In genomic region chr2:102258386-102259074, GRCh38 we compare ENCODE assay signal across 10 cellular contexts. TPM values are rescaled to one million over a fixed set of nuclear protein-coding genes. Genes with fewer than 3 reads are reported as not detected.
DNase-seq lines count a peak whose midpoint lies in the region; ATAC-seq, FAIRE-seq and TF ChIP-seq lines count a peak whose summit lies in the region.
"Had no signal": no experiment of that assay in that cellular context is flagged by ENCODE, and none has a peak within 500 bp of the region (broad histone marks: within the 10 kb centered on the region; RNA-seq: fewer than 3 reads in every experiment).

No MANE protein-coding gene starts in this region.

- peak overlapping the region; percentile 99 for H3K27ac Mint-ChIP-seq in activated naive CD4-positive, alpha-beta T cell treated with anti-CD3 and anti-CD28 coated beads, Interleukin-2, amount 50 U/mL, for 24 hours
- H3K27ac Mint-ChIP-seq in H9: no peak overlapping the region

- no peaks in the 10 kb centered on the region for H3K36me3 ChIP-seq in HepG2 (replicated peaks in 1 of 2; ENCODE audit: control insufficient read depth in 1 of 2, insufficient read depth in 2 of 2, low read length in 2 of 2)
- H3K36me3 ChIP-seq in tibial nerve: no peaks in the 10 kb centered on the region
- no peaks in the 10 kb centered on the region for H3K36me3 ChIP-seq in gastroesophageal sphincter

- H3K27ac ChIP-seq in HepG2 (ENCODE audit: extremely low read length, insufficient read depth, low read length) (no peak overlapping the region), tibial nerve (no peak overlapping the region), gastroesophageal sphincter (no peak overlapping the region), H9 (ENCODE audit: insufficient read length, low read depth, low read length) (no peak overlapping the region)

- intact Hi-C loops in HepG2 (cut with micrococcal nuclease; ENCODE audit: unreplicated experiment): no loop called here

- no peak overlapping the region for H3K4me3 ChIP-seq in HepG2 (replicated peaks in 1 of 3; ENCODE audit: insufficient read depth in 1 of 3, low read depth in 2 of 3, low read length in 3 of 3)
- H3K4me3 ChIP-seq in tibial nerve: no peak overlapping the region
- no peak overlapping the region for H3K4me3 ChIP-seq in gastroesophageal sphincter

- no peak overlapping the region for H2BK20ac ChIP-seq in H9 (ENCODE audit: low read depth, low read length, poor library complexity, severe bottlenecking)

- CTCF ChIA-PET in HepG2 (lab: Yijun Ruan, JAX; ENCODE audit: low intra/inter-chr PET ratio, low total read pairs): no interaction called here

- no peaks in the 10 kb centered on the region for H3K4me1 ChIP-seq in HepG2 (ENCODE audit: insufficient read depth, low read length)
- H3K4me1 ChIP-seq in tibial nerve: peaks cover 0 to 3% (median 0%) of the 10 kb centered on the region in 4 donors
- H3K4me1 ChIP-seq in gastroesophageal sphincter: no peaks in the 10 kb centered on the region
- no peaks in the 10 kb centered on the region for H3K4me1 ChIP-seq in H9 (ENCODE audit: insufficient read depth, low read length)

- H3K27me3 ChIP-seq in HepG2 (ENCODE audit: control insufficient read depth in 1 of 2, insufficient read depth in 2 of 2, low read length in 2 of 2): peaks cover 0 to 21% of the 10 kb centered on the region in 2 experiments; a peak in 3 of 5 replicates
- no peaks in the 10 kb centered on the region for H3K27me3 ChIP-seq in tibial nerve
- H3K27me3 ChIP-seq in gastroesophageal sphincter: peaks cover 11% of the 10 kb centered on the region
- H3K27me3 ChIP-seq in H9 (ENCODE audit: insufficient read depth, low read length): no peaks in the 10 kb centered on the region

- H3K9ac ChIP-seq in HepG2 (ENCODE audit: insufficient read depth, low read depth, low read length): no peak overlapping the region
- no peak overlapping the region for H3K9ac ChIP-seq in H9 (ENCODE audit: extremely low read depth, insufficient read length, low read length)

- H3K4me3 Mint-ChIP-seq in activated naive CD4-positive, alpha-beta T cell treated with anti-CD3 and anti-CD28 coated beads, Interleukin-2, amount 50 U/mL, for 24 hours: peak overlapping the region; percentile 82
- H3K4me3 Mint-ChIP-seq in H9: no peak overlapping the region

- H3K27me3 Mint-ChIP-seq in activated naive CD4-positive, alpha-beta T cell treated with anti-CD3 and anti-CD28 coated beads, Interleukin-2, amount 50 U/mL, for 24 hours: no peaks in the 10 kb centered on the region
- H3K27me3 Mint-ChIP-seq in H9 (ENCODE audit: low read depth): peaks cover 6% of the 10 kb centered on the region

- TF ChIP-seq EP300 in HepG2 (IDR thresholded peaks at IDR 0.05; ENCODE audit: low read depth in 2 of 2, low read length in 2 of 2) (no peak), HepG2 (CRISPR knock-in tag; IDR thresholded peaks at IDR 0.05; ENCODE audit: borderline replicate concordance) (no peak), tibial nerve (IDR thresholded peaks at IDR 0.05) (no peak), gastroesophageal sphincter (IDR thresholded peaks at IDR 0.05) (no peak)

- ATAC-seq in HepG2 (no peak), HG03135 (IDR thresholded peaks at IDR 0.05; ENCODE audit: unreplicated experiment) (no peak), gastroesophageal sphincter (no peak)

- BruUV-seq in HepG2 (replicated peaks; lab: Mats Ljungman, UMichigan): no TSS peak

- no peak for FAIRE-seq in HepG2 (lab: Jason Lieb, UNC)
- FAIRE-seq: GM18507 had no signal

- no peaks in the 10 kb centered on the region for H3K79me1 ChIP-seq in H9 (ENCODE audit: insufficient read depth, low read depth, low read length, poor library complexity, severe bottlenecking)

- H2BK15ac ChIP-seq in H9 (ENCODE audit: low read depth, low read length): no peak overlapping the region

- H4K5ac ChIP-seq in H9 (ENCODE audit: insufficient read length, low read depth, low read length): no peak overlapping the region

- H3K4me1 Mint-ChIP-seq in activated naive CD4-positive, alpha-beta T cell treated with anti-CD3 and anti-CD28 coated beads, Interleukin-2, amount 50 U/mL, for 24 hours: peaks cover 39% of the 10 kb centered on the region
- no peaks in the 10 kb centered on the region for H3K4me1 Mint-ChIP-seq in H9

- H3K79me2 ChIP-seq in HepG2 (ENCODE audit: insufficient read depth, low read length) (no peaks in the 10 kb centered on the region), H9 (ENCODE audit: insufficient read depth, low read length) (no peaks in the 10 kb centered on the region)

- H2AFZ ChIP-seq in HepG2 (ENCODE audit: low read length) (peak overlapping the region; percentile 7), H9 (ENCODE audit: low read length) (no peak overlapping the region)

- H3K56ac ChIP-seq in H9 (ENCODE audit: insufficient read length, low read depth, low read length): no peak overlapping the region

- H3K9me3 Mint-ChIP-seq in activated naive CD4-positive, alpha-beta T cell treated with anti-CD3 and anti-CD28 coated beads, Interleukin-2, amount 50 U/mL, for 24 hours: no peaks in the 10 kb centered on the region
- H3K9me3 Mint-ChIP-seq in H9: no peaks in the 10 kb centered on the region

- H3K36me3 Mint-ChIP-seq in activated naive CD4-positive, alpha-beta T cell treated with anti-CD3 and anti-CD28 coated beads, Interleukin-2, amount 50 U/mL, for 24 hours: peaks cover 3% of the 10 kb centered on the region
- H3K36me3 Mint-ChIP-seq in H9 (ENCODE audit: insufficient read depth in 1 of 3, low read depth in 3 of 3): no peaks in the 10 kb centered on the region

- no peak overlapping the region for H3K23ac ChIP-seq in H9 (ENCODE audit: insufficient read length, low read depth, low read length)

- no peaks in the 10 kb centered on the region for H4K20me1 ChIP-seq in HepG2 (ENCODE audit: insufficient read depth, low read length)
- H4K20me1 ChIP-seq in H9 (ENCODE audit: control insufficient read depth, insufficient read depth, insufficient read length): no peaks in the 10 kb centered on the region

- H3K4me2 ChIP-seq in HepG2 (ENCODE audit: low read depth, low read length): no peak overlapping the region
- H3K4me2 ChIP-seq in H9 (ENCODE audit: insufficient read depth, insufficient read length, low read length): no peak overlapping the region

- H2BK5ac ChIP-seq in H9 (ENCODE audit: insufficient read length, low read length): no peak overlapping the region

- TF ChIP-seq RAD21 in HepG2 (CRISPR knock-in tag; IDR thresholded peaks at IDR 0.05): no peak

- no peak overlapping the region for H3K14ac ChIP-seq in H9 (ENCODE audit: insufficient read depth, low read length)

- no peak overlapping the region for H2BK12ac ChIP-seq in H9 (ENCODE audit: insufficient read length, low read depth, low read length)

- 2% methylated on average over 3 of the region's 3 CpGs for WGBS in HepG2 (ENCODE audit: low lambda C conversion rate)
- 79% methylated on average over 3 of the region's 3 CpGs for WGBS in tibial nerve, 2 donors
- WGBS in gastroesophageal sphincter (ENCODE audit: low coverage in 1 of 2), 2 donors: 72 to 73% methylated on average over 3 of the region's 3 CpGs
- WGBS in H9 (ENCODE audit: extremely low coverage, insufficient read length, low lambda C conversion rate): no CpG with 5 or more reads among the region's 3 CpGs

- no peak overlapping the region for H2BK120ac ChIP-seq in H9 (ENCODE audit: low read depth, low read length, poor library complexity, severe bottlenecking)

- TF ChIP-seq POLR2A in HepG2 (IDR thresholded peaks at IDR 0.05; ENCODE audit: insufficient read depth in 1 of 2, low read depth in 2 of 2, low read length in 2 of 2) (no peak), tibial nerve (IDR thresholded peaks at IDR 0.05) (no peak), gastroesophageal sphincter (IDR thresholded peaks at IDR 0.05) (no peak)

- no peak overlapping the region for H3K18ac ChIP-seq in H9 (ENCODE audit: insufficient read length, low read depth, low read length)

- no peak for TF ChIP-seq CTCF in HepG2 (CRISPR knock-in tag; IDR thresholded peaks at IDR 0.05)
- no peak for TF ChIP-seq CTCF in tibial nerve (IDR thresholded peaks at IDR 0.05)
- TF ChIP-seq CTCF in gastroesophageal sphincter (IDR thresholded peaks at IDR 0.05): no peak
- TF ChIP-seq CTCF in H9 (conservative IDR thresholded peaks at IDR 0.05): no peak

- H3T11ph ChIP-seq in H9 (ENCODE audit: low read length): no peak overlapping the region

- H4K8ac ChIP-seq in H9 (replicated peaks; ENCODE audit: insufficient read length, low read depth, low read length): no peak overlapping the region

- in situ Hi-C loops in HepG2 (cut with HindIII; ENCODE audit: extremely low pct_ligation_motif_present, low pct_unique_long_range_greater_than_20kb): no loop called here

- no peaks in the 10 kb centered on the region for H3K23me2 ChIP-seq in H9 (ENCODE audit: insufficient read length, low read depth, low read length, poor library complexity, severe bottlenecking)

- no peak overlapping the region for H2AK5ac ChIP-seq in H9 (ENCODE audit: insufficient read length, low read length)

- H3K9me3 ChIP-seq in HepG2 (ENCODE audit: low read length): no peaks in the 10 kb centered on the region
- no peaks in the 10 kb centered on the region for H3K9me3 ChIP-seq in tibial nerve
- no peaks in the 10 kb centered on the region for H3K9me3 ChIP-seq in gastroesophageal sphincter
- H3K9me3 ChIP-seq in H9 (ENCODE audit: control insufficient read depth, low read depth, low read length): no peaks in the 10 kb centered on the region

- H3K4ac ChIP-seq in H9 (ENCODE audit: low read depth, low read length): no peak overlapping the region

- H4K91ac ChIP-seq in H9 (ENCODE audit: insufficient read length, low read depth, low read length): no peak overlapping the region

- DNase-seq in CD1c-positive myeloid dendritic cell (ENCODE audit: extremely low spot score) (peak; percentile 47), LoVo (ENCODE audit: low spot score) (peak; percentile 26), HepG2 (ENCODE audit: low spot score) (no peak), tibial nerve (ENCODE audit: low spot score in 2 of 2) (no peak), H9 (no peak)
- DNase-seq: hypothalamus had no signal

- POLR2A ChIA-PET in HepG2 (lab: Yijun Ruan, JAX): no interaction called here

RNA-seq across cellular contexts. Expression of gene IL1RL1, which starts 52.8 kb away (rescaled TPM):
- total RNA-seq in HepG2 (2016; rRNA removed; fragmentation: Illumina TruSeq; extraction: Trizol) (0.02 and 0.06 TPM in 2 replicates), tibial nerve (10 to 100 TPM in 1 of 4 donors, 1 to 10 TPM in 3; 3.9 to 17.7 (median 6.9) TPM), gastroesophageal sphincter (10 to 100 TPM in 1 of 4 donors, 1 to 10 TPM in 3; 7.1 to 22.6 (median 8.1) TPM), H9 (2021) (not detected in 2 replicates)
- total RNA-seq in HepG2 (2016; cell fraction: cytosol; rRNA removed; fragmentation: Illumina TruSeq; extraction: Trizol; ENCODE audit: low read depth): not detected in 2 replicates
- not detected in 2 replicates for total RNA-seq in HepG2 (2016; cell fraction: insoluble cytoplasmic fraction; rRNA removed; fragmentation: Illumina TruSeq; extraction: Trizol)
- total RNA-seq in HepG2 (2016; cell fraction: membrane; rRNA removed; fragmentation: Illumina TruSeq; extraction: Trizol): not detected in 2 replicates
- not detected in 2 replicates for total RNA-seq in HepG2 (2016; cell fraction: nucleus; rRNA removed; fragmentation: Illumina TruSeq; extraction: Trizol)
- 0.03 and 0.04 TPM in 2 replicates for polyA plus RNA-seq in HepG2 (2011; rRNA removed)
- 0.03 TPM in 1 of 2 replicates, not detected in the other for polyA plus RNA-seq in HepG2 (2011; cell fraction: cytosol; rRNA removed)
- 0.07 TPM in 1 of 2 replicates, not detected in the other for polyA plus RNA-seq in HepG2 (2011; cell fraction: nucleus; rRNA removed)
- polyA plus RNA-seq in HepG2 (2012): not detected in 2 replicates
- 0.09 TPM in 1 of 2 replicates, not detected in the other for polyA plus RNA-seq in HepG2 (2016; cell fraction: cytosol; fragmentation: Illumina TruSeq; extraction: Trizol; ENCODE audit: low read depth)
- not detected in 2 replicates for polyA plus RNA-seq in HepG2 (2016; cell fraction: insoluble cytoplasmic fraction; fragmentation: Illumina TruSeq; extraction: Trizol; ENCODE audit: low read depth)
- polyA plus RNA-seq in HepG2 (2016; cell fraction: membrane; fragmentation: Illumina TruSeq; extraction: Trizol; ENCODE audit: low read depth): not detected in 2 replicates
- polyA plus RNA-seq in HepG2 (2016; cell fraction: nucleus; fragmentation: Illumina TruSeq; extraction: Trizol; ENCODE audit: insufficient read depth, low read depth): not detected in 2 replicates
- 0.72 TPM in 1 of 2 replicates, not detected in the other for polyA minus RNA-seq in HepG2 (2011; rRNA and poly(A)+ RNA removed; ENCODE audit: low replicate concordance)
- polyA minus RNA-seq in HepG2 (2011; cell fraction: cytosol; rRNA and poly(A)+ RNA removed): not detected in 2 replicates
- polyA minus RNA-seq in HepG2 (2011; cell fraction: nucleus; rRNA and poly(A)+ RNA removed): 0.12 and 0.13 TPM in 2 replicates

Comparison
In these comparisons a context has a peak if more than half of its experiments do, and no peak if none do; other contexts are left out.
1. DNase-seq: peak in CD1c-positive myeloid dendritic cell (single experiment) and LoVo (single experiment); none in HepG2 (single experiment), tibial nerve (0 of 2) and H9 (single experiment).